ENCODE assay signal across 16 cellular contexts in the genomic region with DNA sequence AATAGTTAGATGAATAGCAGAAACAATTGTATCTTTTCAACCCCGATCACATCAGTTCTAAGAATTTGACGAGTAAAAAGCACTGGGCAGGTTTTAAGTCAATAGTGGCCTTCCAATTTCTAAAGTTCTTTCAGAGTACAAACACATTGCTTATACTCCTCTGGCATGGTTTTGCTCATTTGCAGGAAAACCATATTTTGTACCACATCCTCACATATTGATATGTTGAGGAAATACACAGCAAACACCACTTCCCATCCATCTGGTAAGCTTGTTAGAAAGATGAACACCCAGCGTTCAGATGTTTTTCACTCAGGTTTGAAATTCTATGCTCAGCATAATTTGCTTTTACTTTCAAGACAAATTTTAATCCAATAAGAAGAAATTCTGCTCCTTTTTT.
DNase-seq lines count a peak whose midpoint lies in the region; ATAC-seq and TF ChIP-seq lines count a peak whose summit lies in the region.
"Had no signal": no experiment of that assay in that cellular context is flagged by ENCODE, and none has a peak within 500 bp of the region (broad histone marks: within the 10 kb centered on the region; RNA-seq: fewer than 3 reads in every experiment).

No MANE protein-coding gene starts in this region.

- peaks cover 6% of the 10 kb centered on the region for H3K36me3 Mint-ChIP-seq in activated T-helper 1 cell treated with anti-CD3 and anti-CD28 coated beads, Interleukin-12 subunit alpha, Interleukin-12 subunit beta, Interleukin-2, Interleukin-4 antibody, amounts not matched to agents 30 ng/mL and 10 ng/mL and 1 ng/mL, durations not matched to agents 14 hours and 24 hours and 36 hours (ENCODE audit: low read depth)
- H3K36me3 Mint-ChIP-seq in stimulated activated naive B cell treated with anti-CD40 and anti-IgM and Interleukin-4, amounts not matched to agents 10 μg/mL and 1 μg/mL and 100 μg/mL, for 72 hours, result no peaks in the 10 kb centered on the region
- H3K36me3 Mint-ChIP-seq: memory B cell had no signal

- H3K4me1 ChIP-seq in uterus, result no peaks in the 10 kb centered on the region

- H3K27ac ChIP-seq in uterus, result no peak overlapping the region

- H3K27me3 Mint-ChIP-seq in stimulated activated naive CD8-positive, alpha-beta T cell treated with anti-CD3 and anti-CD28 coated beads, Interleukin-15, amount 100 ng/mL, for 72 hours, result no peaks in the 10 kb centered on the region
- H3K27me3 Mint-ChIP-seq in activated T-helper 1 cell treated with anti-CD3 and anti-CD28 coated beads, Interleukin-12 subunit alpha, Interleukin-12 subunit beta, Interleukin-2, Interleukin-4 antibody, amounts not matched to agents 30 ng/mL and 10 ng/mL and 1 ng/mL, durations not matched to agents 14 hours and 24 hours and 36 hours (ENCODE audit: insufficient read depth), result no peaks in the 10 kb centered on the region
- H3K27me3 Mint-ChIP-seq in stimulated activated naive B cell treated with anti-CD40 and anti-IgM and Interleukin-4, amounts not matched to agents 10 μg/mL and 1 μg/mL and 100 μg/mL, for 72 hours, result no peaks in the 10 kb centered on the region

- no peak for TF ChIP-seq POLR2A in uterus (IDR thresholded peaks at IDR 0.05)

- no peak for TF ChIP-seq CTCF in uterus (IDR thresholded peaks at IDR 0.05)

- peak overlapping the region; percentile 13 to 32 for H3K4me3 Mint-ChIP-seq in stimulated activated naive CD8-positive, alpha-beta T cell treated with anti-CD3 and anti-CD28 coated beads, Interleukin-15, amount 100 ng/mL, for 72 hours
- H3K4me3 Mint-ChIP-seq in activated T-helper 1 cell treated with anti-CD3 and anti-CD28 coated beads, Interleukin-12 subunit alpha, Interleukin-12 subunit beta, Interleukin-2, Interleukin-4 antibody, amounts not matched to agents 30 ng/mL and 10 ng/mL and 1 ng/mL, durations not matched to agents 14 hours and 24 hours and 36 hours, result peak overlapping the region; percentile 63
- peak overlapping the region; percentile 23 to 31 for H3K4me3 Mint-ChIP-seq in stimulated activated naive B cell treated with anti-CD40 and anti-IgM and Interleukin-4, amounts not matched to agents 10 μg/mL and 1 μg/mL and 100 μg/mL, for 72 hours
- H3K4me3 Mint-ChIP-seq: memory B cell had no signal

- H3K9me3 Mint-ChIP-seq in stimulated activated naive CD8-positive, alpha-beta T cell treated with anti-CD3 and anti-CD28 coated beads, Interleukin-15, amount 100 ng/mL, for 72 hours, result no peaks in the 10 kb centered on the region
- peaks cover 10% of the 10 kb centered on the region for H3K9me3 Mint-ChIP-seq in activated T-helper 1 cell treated with anti-CD3 and anti-CD28 coated beads, Interleukin-12 subunit alpha, Interleukin-12 subunit beta, Interleukin-2, Interleukin-4 antibody, amounts not matched to agents 30 ng/mL and 10 ng/mL and 1 ng/mL, durations not matched to agents 14 hours and 24 hours and 36 hours
- H3K9me3 Mint-ChIP-seq in stimulated activated naive B cell treated with anti-CD40 and anti-IgM and Interleukin-4, amounts not matched to agents 10 μg/mL and 1 μg/mL and 100 μg/mL, for 72 hours, result no peaks in the 10 kb centered on the region
- H3K9me3 Mint-ChIP-seq: memory B cell had no signal

- H3K9me3 ChIP-seq in uterus, result no peaks in the 10 kb centered on the region
- H3K9me3 ChIP-seq: SK-N-SH had no signal

- H3K4me3 ChIP-seq in uterus, result no peak overlapping the region

- no peaks in the 10 kb centered on the region for H3K27me3 ChIP-seq in uterus

- H3K27ac Mint-ChIP-seq in stimulated activated naive CD8-positive, alpha-beta T cell treated with anti-CD3 and anti-CD28 coated beads, Interleukin-15, amount 100 ng/mL, for 72 hours, result peak overlapping the region in 1 of 2 donors; percentile 59
- H3K27ac Mint-ChIP-seq in activated T-helper 1 cell treated with anti-CD3 and anti-CD28 coated beads, Interleukin-12 subunit alpha, Interleukin-12 subunit beta, Interleukin-2, Interleukin-4 antibody, amounts not matched to agents 30 ng/mL and 10 ng/mL and 1 ng/mL, durations not matched to agents 14 hours and 24 hours and 36 hours, result peak overlapping the region; percentile 86
- H3K27ac Mint-ChIP-seq in stimulated activated naive B cell treated with anti-CD40 and anti-IgM and Interleukin-4, amounts not matched to agents 10 μg/mL and 1 μg/mL and 100 μg/mL, for 72 hours, result peak overlapping the region; percentile 33
- H3K27ac Mint-ChIP-seq: memory B cell had no signal

- no peaks in the 10 kb centered on the region for H3K36me3 ChIP-seq in uterus

- peaks cover 19% of the 10 kb centered on the region for H3K4me1 Mint-ChIP-seq in stimulated activated naive CD8-positive, alpha-beta T cell treated with anti-CD3 and anti-CD28 coated beads, Interleukin-15, amount 100 ng/mL, for 72 hours
- peaks cover 62% of the 10 kb centered on the region for H3K4me1 Mint-ChIP-seq in activated T-helper 1 cell treated with anti-CD3 and anti-CD28 coated beads, Interleukin-12 subunit alpha, Interleukin-12 subunit beta, Interleukin-2, Interleukin-4 antibody, amounts not matched to agents 30 ng/mL and 10 ng/mL and 1 ng/mL, durations not matched to agents 14 hours and 24 hours and 36 hours (ENCODE audit: low read depth)
- H3K4me1 Mint-ChIP-seq in stimulated activated naive B cell treated with anti-CD40 and anti-IgM and Interleukin-4, amounts not matched to agents 10 μg/mL and 1 μg/mL and 100 μg/mL, for 72 hours, result peaks cover 1 to 10% of the 10 kb centered on the region in 2 donors
- H3K4me1 Mint-ChIP-seq: memory B cell had no signal

- peak; percentile 53 for ATAC-seq in stimulated activated naive CD8-positive, alpha-beta T cell treated with anti-CD3 and anti-CD28 coated beads, Interleukin-15, amount 100 ng/mL, for 72 hours
- ATAC-seq in stimulated activated naive CD8-positive, alpha-beta T cell treated with anti-CD3 and anti-CD28 coated beads, Interleukin-15, Interleukin-2, amounts not matched to agents 100 U/mL and 50 U/mL, for 24 hours, result no peak
- ATAC-seq in HG02938 (IDR thresholded peaks at IDR 0.05; ENCODE audit: unreplicated experiment), result peak; percentile 14
- peak; percentile 28 to 30 for ATAC-seq in stimulated activated naive B cell treated with anti-CD40 and anti-IgM and Interleukin-4, amounts not matched to agents 10 μg/mL and 1 μg/mL and 100 μg/mL, for 72 hours (replicated peaks)

- intact Hi-C loops in activated T-helper 1 cell treated with anti-CD3 and anti-CD28 coated beads, Interleukin-12 subunit alpha, Interleukin-12 subunit beta, Interleukin-2, Interleukin-4 antibody, amounts not matched to agents 30 ng/mL and 10 ng/mL and 1 ng/mL, durations not matched to agents 14 hours and 24 hours and 36 hours (cut with micrococcal nuclease), result loop anchor here (5.0 kb wide), 2 partner anchors 162 to 203 kb away; no protein-coding TSS in a partner anchor
- intact Hi-C loops in uterus (cut with DNase I; ENCODE audit: low total_unique reads), result no loop called here

- in situ Hi-C loops in G401 (cut with HindIII; ENCODE audit: low sequenced_read_pairs), result no loop called here

- no peak for DNase-seq in stimulated activated naive CD8-positive, alpha-beta T cell treated with anti-CD3 and anti-CD28 coated beads, Interleukin-15, amount 100 ng/mL, for 72 hours
- DNase-seq in stimulated activated naive CD8-positive, alpha-beta T cell treated with anti-CD3 and anti-CD28 coated beads, Interleukin-15, Interleukin-2, amounts not matched to agents 100 U/mL and 50 U/mL, for 24 hours, result no peak
- peak; percentile 20 for DNase-seq in activated T-helper 1 cell treated with anti-CD3 and anti-CD28 coated beads, Interleukin-12 subunit alpha, Interleukin-12 subunit beta, Interleukin-2, Interleukin-4 antibody, amounts not matched to agents 30 ng/mL and 10 ng/mL and 1 ng/mL, durations not matched to agents 14 hours and 24 hours and 36 hours (ENCODE audit: low spot score)
- DNase-seq in stimulated activated naive B cell treated with anti-CD40 and anti-IgM and Interleukin-4, amounts not matched to agents 10 μg/mL and 1 μg/mL and 100 μg/mL, for 72 hours, result no peak
- DNase-seq in uterus (no peak), iPS-NIHi7 (ENCODE audit: extremely low spot score) (no peak), G401 (ENCODE audit: low spot score) (no peak)
- DNase-seq: AML-193; amniotic stem cell; NCI-H187; NCI-H510A; OCI-M1; SK-N-SH; stimulated activated naive CD4-positive, alpha-beta T cell treated with Interleukin-2 at 50 U/mL for 16 hours had no signal
